Comparison of ENCODE assay signal across 1 cellular context in genomic region chr10:11285171-11285570, GRCh38.
TF ChIP-seq lines count a peak whose summit lies in the region.

No MANE protein-coding gene starts in this region.

TF ChIP-seq in H1, 55 proteins besides CTCF, POLR2A, EP300 and RAD21 (continued from another document):
- TF ChIP-seq GTF2F1 (IDR thresholded peaks at IDR 0.05; ENCODE audit: borderline replicate concordance, low read depth, low read length) (no peak), SP1 (IDR thresholded peaks at IDR 0.05; ENCODE audit: low read depth, low read length) (no peak), KDM5A (IDR thresholded peaks at IDR 0.05; ENCODE audit: low read length) (no peak), BRCA1 (IDR thresholded peaks at IDR 0.05; ENCODE audit: low read depth, low read length) (no peak), ASH2L (IDR thresholded peaks at IDR 0.05; ENCODE audit: low read length) (no peak), KDM1A (IDR thresholded peaks at IDR 0.05; ENCODE audit: borderline replicate concordance, low read length) (no peak), CEBPB (IDR thresholded peaks at IDR 0.05; ENCODE audit: low read depth, low read length) (no peak), E2F6 (IDR thresholded peaks at IDR 0.05) (no peak), NRF1 (IDR thresholded peaks at IDR 0.05; ENCODE audit: low read depth, low read length) (no peak), SIRT6 (IDR thresholded peaks at IDR 0.05; ENCODE audit: low read length) (no peak), CTBP2 (IDR thresholded peaks at IDR 0.05; ENCODE audit: borderline replicate concordance, insufficient read depth, insufficient read length, low read length) (no peak), NANOG (IDR thresholded peaks at IDR 0.05; ENCODE audit: insufficient read depth, low read depth, low read length, poor library complexity, severe bottlenecking) (no peak)
